In the genomic region with DNA sequence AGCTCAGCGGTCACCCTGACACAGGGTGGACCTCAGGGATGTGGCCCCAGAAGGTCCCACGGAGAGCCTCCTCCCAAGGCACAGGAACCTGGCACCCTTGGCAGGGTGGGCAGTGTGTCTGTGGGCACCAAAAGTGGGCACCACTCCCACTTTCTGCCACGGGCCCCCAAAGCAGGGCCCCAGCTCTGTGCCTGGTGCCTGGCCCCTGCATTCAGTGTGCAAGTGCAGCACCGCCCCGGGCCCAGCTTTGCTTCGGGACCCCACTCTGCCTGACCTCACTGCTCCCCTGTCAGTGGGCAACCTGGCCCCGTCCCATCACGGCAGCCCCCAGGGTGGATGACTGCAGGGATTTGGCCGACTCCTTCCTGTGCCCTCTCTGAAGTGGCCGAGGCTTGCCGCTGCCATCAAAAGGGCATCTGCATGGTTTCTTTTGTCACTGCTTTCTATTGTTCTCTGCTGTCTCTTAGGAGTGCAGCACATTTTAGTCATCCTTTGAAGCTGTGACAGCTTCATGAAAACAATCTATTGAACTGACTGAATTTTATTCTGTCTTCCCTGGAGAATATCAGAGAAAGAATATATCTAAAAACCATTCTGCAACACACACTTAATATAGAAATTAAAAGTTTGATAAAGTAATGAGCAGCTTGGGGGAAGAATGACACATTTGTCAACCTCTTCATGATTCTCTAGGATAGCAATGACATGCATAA, we compare ENCODE assay signal across 20 cellular contexts.
DNase-seq lines count a peak whose midpoint lies in the region; ATAC-seq and TF ChIP-seq lines count a peak whose summit lies in the region.
"Had no signal": no experiment of that assay in that cellular context is flagged by ENCODE, and none has a peak within 500 bp of the region (broad histone marks: within the 10 kb centered on the region; RNA-seq: fewer than 3 reads in every experiment).

No MANE protein-coding gene starts in this region.

- no peak for ATAC-seq in GM19328 (IDR thresholded peaks at IDR 0.05; ENCODE audit: unreplicated experiment)
- ATAC-seq: GM12878 had no signal

- H3K27ac Mint-ChIP-seq in neural crest cell (ENCODE audit: unreplicated experiment) (peak overlapping the region; percentile 75), CD14-positive monocyte (no peak overlapping the region)
- H3K27ac Mint-ChIP-seq: B cell; CD4-positive, CD25-positive, alpha-beta regulatory T cell had no signal

- no peak overlapping the region for H3K4me3 ChIP-seq in H7 (ENCODE audit: insufficient read depth, low read depth, low read length)
- H3K4me3 ChIP-seq: BLaER1 treated with 17β-estradiol and CSF1 and Interleukin-3, amounts not matched to agents 10 nM and 100 nM; GM12878; GM23248 had no signal

- DNase-seq in H7 (peak; percentile 7), ecto neural progenitor cell (ENCODE audit: low spot score) (peak; percentile 41), neural crest cell (ENCODE audit: low read depth, low spot score) (no peak), retina (peak; percentile 11), CD14-positive monocyte (ENCODE audit: low spot score) (no peak), NCI-H1092 (lab: John Stamatoyannopoulos, UW) (no peak)
- DNase-seq: CD4-positive, CD25-positive, alpha-beta regulatory T cell; CD8-positive, alpha-beta memory T cell; COR-L47; DMS 273 treated with DMSO at 0.1 percent for 48 hours; DMS53; DND-41; EL; GM23248; HCEC 1CT; IMR-90 had no signal

- H3K4me3 Mint-ChIP-seq in neural crest cell (no peak overlapping the region), CD14-positive monocyte (no peak overlapping the region)
- H3K4me3 Mint-ChIP-seq: B cell; CD4-positive, CD25-positive, alpha-beta regulatory T cell; CD8-positive, alpha-beta memory T cell had no signal

- no peak for TF ChIP-seq CTCF in neural crest cell (conservative IDR thresholded peaks at IDR 0.05)
- no peak for TF ChIP-seq CTCF in CD14-positive monocyte (IDR thresholded peaks at IDR 0.05)

- no peaks in the 10 kb centered on the region for H3K36me3 Mint-ChIP-seq in neural crest cell (ENCODE audit: low read depth)
- no peaks in the 10 kb centered on the region for H3K36me3 Mint-ChIP-seq in CD14-positive monocyte
- H3K36me3 Mint-ChIP-seq: CD4-positive, CD25-positive, alpha-beta regulatory T cell; CD8-positive, alpha-beta memory T cell had no signal

- H3K4me1 Mint-ChIP-seq in neural crest cell (peaks cover 9% of the 10 kb centered on the region), CD14-positive monocyte (no peaks in the 10 kb centered on the region)
- H3K4me1 Mint-ChIP-seq: B cell; CD4-positive, CD25-positive, alpha-beta regulatory T cell; CD8-positive, alpha-beta memory T cell had no signal

- no peaks in the 10 kb centered on the region for H3K36me3 ChIP-seq in H7 (replicated peaks; ENCODE audit: control insufficient read depth, insufficient read depth, low read length)
- H3K36me3 ChIP-seq: BLaER1 treated with 17β-estradiol and CSF1 and Interleukin-3, amounts not matched to agents 10 nM and 100 nM had no signal

- H3K27me3 Mint-ChIP-seq in neural crest cell (ENCODE audit: low read depth) (no peaks in the 10 kb centered on the region), CD14-positive monocyte (ENCODE audit: low read depth in 3 of 3) (no peaks in the 10 kb centered on the region)
- H3K27me3 Mint-ChIP-seq: B cell; CD4-positive, CD25-positive, alpha-beta regulatory T cell had no signal

- no peaks in the 10 kb centered on the region for H3K27me3 ChIP-seq in H7 (ENCODE audit: control insufficient read depth, insufficient read depth, low read length)

- peaks cover 15% of the 10 kb centered on the region for H3K9me3 Mint-ChIP-seq in neural crest cell
- peaks cover 0 to 10% (median 2%) of the 10 kb centered on the region in 7 donors for H3K9me3 Mint-ChIP-seq in CD14-positive monocyte

- intact Hi-C loops in CD14-positive monocyte (cut with micrococcal nuclease) = no loop called here

Comparison
In these comparisons a context has a peak if more than half of its experiments do, and no peak if none do; other contexts are left out.
1. DNase-seq: peak in H7 (single experiment), ecto neural progenitor cell (single experiment) and retina (single experiment); none in neural crest cell (single experiment), CD14-positive monocyte (single experiment) and NCI-H1092 (single experiment).